9 cellular contexts compared by ENCODE assay signal in the genomic region with DNA sequence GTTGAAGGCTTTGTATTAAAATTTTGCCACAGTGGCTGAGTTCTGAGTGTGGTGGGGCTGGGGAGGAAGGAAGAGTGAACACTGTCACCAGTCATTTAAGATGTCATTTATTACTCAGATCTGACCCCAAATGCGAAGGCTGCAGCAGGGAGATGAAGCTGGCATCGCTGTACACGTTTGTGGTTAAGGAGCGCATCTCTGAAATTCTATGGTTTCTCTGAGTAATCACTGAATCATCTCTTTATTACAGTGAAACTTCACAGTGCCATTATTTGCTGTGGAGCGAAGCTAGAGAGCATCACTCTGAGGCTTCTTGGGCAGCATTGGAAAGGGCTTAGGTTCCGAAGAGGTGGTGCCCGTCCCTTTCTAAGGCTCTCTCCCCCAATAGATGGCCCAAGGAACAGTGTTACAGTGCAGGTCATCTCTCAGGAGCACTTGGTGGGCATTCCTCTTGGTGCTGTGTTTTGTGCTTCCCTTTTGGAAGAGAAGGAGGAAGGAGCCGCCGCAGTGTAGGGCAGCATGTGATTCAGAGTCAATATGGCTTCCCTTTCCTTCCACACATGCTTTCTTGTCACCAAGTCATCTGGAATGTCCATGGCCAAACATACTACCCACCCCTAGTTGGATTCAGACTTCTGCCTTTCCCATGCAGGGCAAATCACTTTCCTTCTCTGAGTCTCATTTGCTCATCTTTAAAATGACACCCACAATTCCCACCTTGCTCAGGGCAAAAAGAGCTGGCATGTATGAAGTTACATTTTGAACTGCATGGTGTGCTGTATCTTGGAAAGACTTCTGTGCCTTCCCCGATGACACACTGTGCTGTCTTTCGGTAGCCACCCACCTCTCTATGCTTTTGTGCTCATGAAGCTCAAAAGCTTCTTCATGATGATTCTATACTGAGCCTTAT. TPM values are rescaled to one million over a fixed set of nuclear protein-coding genes. Genes with fewer than 3 reads are reported as not detected.
DNase-seq lines count a peak whose midpoint lies in the region; ATAC-seq and TF ChIP-seq lines count a peak whose summit lies in the region.
"Had no signal": no experiment of that assay in that cellular context is flagged by ENCODE, and none has a peak within 500 bp of the region (broad histone marks: within the 10 kb centered on the region; RNA-seq: fewer than 3 reads in every experiment).

No MANE protein-coding gene starts in this region.

- H3T11ph ChIP-seq in H9 (ENCODE audit: low read length): no peak overlapping the region

- H3K23me2 ChIP-seq in H9 (ENCODE audit: insufficient read length, low read depth, low read length, poor library complexity, severe bottlenecking): no peaks in the 10 kb centered on the region

- no peak overlapping the region for H3K27ac Mint-ChIP-seq in H9

- H2BK120ac ChIP-seq in H9 (ENCODE audit: low read depth, low read length, poor library complexity, severe bottlenecking): no peak overlapping the region

- no peak overlapping the region for H2AK5ac ChIP-seq in H9 (ENCODE audit: insufficient read length, low read length)

- H3K4me1 Mint-ChIP-seq in H9: peaks cover 10 to 18% of the 10 kb centered on the region in 2 experiments

- H3K36me3 Mint-ChIP-seq in H9 (ENCODE audit: insufficient read depth in 1 of 3, low read depth in 3 of 3): no peaks in the 10 kb centered on the region

- no peaks in the 10 kb centered on the region for H4K20me1 ChIP-seq in H9 (ENCODE audit: control insufficient read depth, insufficient read depth, insufficient read length)

- TF ChIP-seq CTCF in H9 (conservative IDR thresholded peaks at IDR 0.05): no peak

- no peak overlapping the region for H2AFZ ChIP-seq in H9 (ENCODE audit: low read length)

- no peak overlapping the region for H3K14ac ChIP-seq in H9 (ENCODE audit: insufficient read depth, low read length)

- no peak overlapping the region for H3K23ac ChIP-seq in H9 (ENCODE audit: insufficient read length, low read depth, low read length)

- H3K9me3 Mint-ChIP-seq in H9: no peaks in the 10 kb centered on the region

- peak; percentile 71 for DNase-seq in HK-2 (ENCODE audit: unreplicated experiment)
- peak; percentile 25 to 34 for DNase-seq in activated CD8-positive, alpha-beta memory T cell treated with anti-CD3 and anti-CD28 coated beads for 1 hour (ENCODE audit: extremely low read depth in 1 of 2, low read depth in 1 of 2)
- peak; percentile 68 for DNase-seq in fibroblast of gingiva (ENCODE audit: low read depth)
- peak; percentile 41 to 53 for DNase-seq in stimulated activated CD8-positive, alpha-beta memory T cell treated with anti-CD3 and anti-CD28 coated beads, Interleukin-2, amount 100 ng/mL, for 48 hours (ENCODE audit: low read depth in 2 of 2)
- DNase-seq in H9: no peak
- no peak for DNase-seq in DMS153 treated with DMSO at 0.1 percent for 48 hours (lab: John Stamatoyannopoulos, UW; ENCODE audit: unreplicated experiment)
- DNase-seq in DMS114 treated with DMSO at 0.1 percent for 48 hours (lab: John Stamatoyannopoulos, UW; ENCODE audit: unreplicated experiment): no peak

- no peak overlapping the region for H2BK15ac ChIP-seq in H9 (ENCODE audit: low read depth, low read length)

- no peak overlapping the region for H4K8ac ChIP-seq in H9 (replicated peaks; ENCODE audit: insufficient read length, low read depth, low read length)

- no peak overlapping the region for H3K18ac ChIP-seq in H9 (ENCODE audit: insufficient read length, low read depth, low read length)

- no peak overlapping the region for H4K5ac ChIP-seq in H9 (ENCODE audit: insufficient read length, low read depth, low read length)

- no peak overlapping the region for H2BK5ac ChIP-seq in H9 (ENCODE audit: insufficient read length, low read length)

- no peak overlapping the region for H3K4me3 Mint-ChIP-seq in H9

- no peaks in the 10 kb centered on the region for H3K4me1 ChIP-seq in H9 (ENCODE audit: insufficient read depth, low read length)
- H3K4me1 ChIP-seq: adrenal gland had no signal

- H2BK12ac ChIP-seq in H9 (ENCODE audit: insufficient read length, low read depth, low read length): no peak overlapping the region

- no peak overlapping the region for H3K56ac ChIP-seq in H9 (ENCODE audit: insufficient read length, low read depth, low read length)

- no peak overlapping the region for H3K9ac ChIP-seq in H9 (ENCODE audit: extremely low read depth, insufficient read length, low read length)

- no peaks in the 10 kb centered on the region for H3K9me3 ChIP-seq in H9 (ENCODE audit: control insufficient read depth, low read depth, low read length)
- H3K9me3 ChIP-seq: adrenal gland had no signal

- no peak overlapping the region for H3K27ac ChIP-seq in H9 (ENCODE audit: insufficient read length, low read depth, low read length)
- H3K27ac ChIP-seq: adrenal gland had no signal

- H2BK20ac ChIP-seq in H9 (ENCODE audit: low read depth, low read length, poor library complexity, severe bottlenecking): no peak overlapping the region

- no peak overlapping the region for H3K4me2 ChIP-seq in H9 (ENCODE audit: insufficient read depth, insufficient read length, low read length)

- ATAC-seq in GM19463 (IDR thresholded peaks at IDR 0.05; ENCODE audit: unreplicated experiment): peak; percentile 85

- peaks cover 55% of the 10 kb centered on the region for H3K27me3 Mint-ChIP-seq in H9 (ENCODE audit: low read depth)

- no peaks in the 10 kb centered on the region; the same call in 1 of the 2 replicates for H3K27me3 ChIP-seq in H9 (ENCODE audit: insufficient read depth, low read length)
- H3K27me3 ChIP-seq: adrenal gland had no signal

- no peak overlapping the region for H4K91ac ChIP-seq in H9 (ENCODE audit: insufficient read length, low read depth, low read length)

- no peaks in the 10 kb centered on the region for H3K79me2 ChIP-seq in H9 (ENCODE audit: insufficient read depth, low read length)

- H3K79me1 ChIP-seq in H9 (ENCODE audit: insufficient read depth, low read depth, low read length, poor library complexity, severe bottlenecking): no peaks in the 10 kb centered on the region

- H3K4ac ChIP-seq in H9 (ENCODE audit: low read depth, low read length): no peak overlapping the region

- WGBS in H9 (ENCODE audit: extremely low coverage, insufficient read length, low lambda C conversion rate): no CpG with 5 or more reads among the region's 11 CpGs

RNA-seq across cellular contexts. Expression of a gene that starts 9.3 kb away (rescaled TPM):
- not detected in 2 replicates for total RNA-seq in H9 (2021)
- total RNA-seq: adrenal gland had no signal

RNA-seq across cellular contexts. Expression of a gene that starts 33.7 kb away (rescaled TPM):
- total RNA-seq in H9 (2021): not detected in 2 replicates
- total RNA-seq: adrenal gland had no signal

Comparison
In these comparisons a context has a peak if more than half of its experiments do, and no peak if none do; other contexts are left out.
1. DNase-seq: peak in HK-2 (single experiment), activated CD8-positive, alpha-beta memory T cell treated with anti-CD3 and anti-CD28 coated beads for 1 hour (2 of 2), fibroblast of gingiva (single experiment) and stimulated activated CD8-positive, alpha-beta memory T cell treated with anti-CD3 and anti-CD28 coated beads, Interleukin-2, amount 100 ng/mL, for 48 hours (2 of 2); none in H9 (single experiment), DMS153 treated with DMSO at 0.1 percent for 48 hours (single experiment) and DMS114 treated with DMSO at 0.1 percent for 48 hours (single experiment).